In genomic region chrX:47146936-47147859, GRCh38 we compare ENCODE assay signal across 1 cellular context.
TF ChIP-seq lines count a peak whose summit lies in the region.

No MANE protein-coding gene starts in this region.

TF ChIP-seq in HEK293, 187 proteins besides CTCF, POLR2A, EP300 and RAD21 (continued from another document):
- TF ChIP-seq ZNF645 (tag by site-specific recombination; IDR thresholded peaks at IDR 0.05) (no peak), SCRT2 (tag by site-specific recombination; IDR thresholded peaks at IDR 0.05) (peak; percentile 95), ZNF239 (tag by site-specific recombination; IDR thresholded peaks at IDR 0.05) (no peak)
